In genomic region chr7:150266953-150267665, GRCh38 we compare ENCODE assay signal across 1 cellular context. TPM values are rescaled to one million over a fixed set of nuclear protein-coding genes. Genes with fewer than 3 reads are reported as not detected.
"Had no signal": no experiment of that assay in that cellular context is flagged by ENCODE, and none has a peak within 500 bp of the region (broad histone marks: within the 10 kb centered on the region; RNA-seq: fewer than 3 reads in every experiment).

No MANE protein-coding gene starts in this region.

RNA-seq across cellular contexts. Expression of gene LRRC61, which starts 56.0 kb away (rescaled TPM):
- total RNA-seq: SJSA1 had no signal

RNA-seq across cellular contexts. Expression of gene ACTR3C, which starts 56.2 kb away (rescaled TPM):
- total RNA-seq: SJSA1 had no signal
